Comparison of ENCODE assay signal across 25 cellular contexts in genomic region chrX:108435261-108435660, GRCh38. TPM values are rescaled to one million over a fixed set of nuclear protein-coding genes. Genes with fewer than 3 reads are reported as not detected.
"Had no signal": no experiment of that assay in that cellular context is flagged by ENCODE, and none has a peak within 500 bp of the region (broad histone marks: within the 10 kb centered on the region; RNA-seq: fewer than 3 reads in every experiment).

No MANE protein-coding gene starts in this region.

- H3K27me3 ChIP-seq: brain microvascular endothelial cell, cardiac muscle cell, SJCRH30 had no signal

- DNase-seq: activated CD4-positive, alpha-beta T cell treated with anti-CD3 and anti-CD28 coated beads, Interleukin-2, amount 10 ng/mL, durations not matched to agents 24 days and 14 days; activated CD4-positive, alpha-beta T cell treated with anti-CD3 and anti-CD28 coated beads, Interleukin-2, amount 50 U/mL, for 4 hours; activated CD8-positive, alpha-beta T cell treated with anti-CD3 and anti-CD28 coated beads for 36 hours; activated gamma-delta T cell treated with Interleukin-2 at 50 U/mL for 16 hours; activated naive CD4-positive, alpha-beta T cell treated with anti-CD3 and anti-CD28 coated beads for 36 hours; activated T-cell treated with anti-CD3 and anti-CD28 coated beads, Interleukin-2, amount 50 U/mL, for 24 hours; adrenal gland; brain microvascular endothelial cell; NCI-H1092 treated with DMSO at 0.1 percent for 48 hours; NCI-H1417 treated with DMSO at 0.1 percent for 48 hours; NCI-H1694; NCI-H1930; NCI-H2081 treated with DMSO at 0.1 percent for 48 hours; NCI-H345; NCI-H524 treated with DMSO at 0.1 percent for 48 hours; SHP77; SJCRH30 had no signal

- H3K4me1 Mint-ChIP-seq: activated CD4-positive, alpha-beta T cell treated with anti-CD3 and anti-CD28 coated beads, Interleukin-2, amount 10 ng/mL, durations not matched to agents 24 days and 14 days; central memory CD8-positive, alpha-beta T cell had no signal

- H3K9me3 Mint-ChIP-seq: activated CD4-positive, alpha-beta T cell treated with anti-CD3 and anti-CD28 coated beads, Interleukin-2, amount 10 ng/mL, durations not matched to agents 24 days and 14 days; activated CD8-positive, alpha-beta T cell treated with anti-CD3 and anti-CD28 coated beads for 36 hours; activated naive CD4-positive, alpha-beta T cell treated with anti-CD3 and anti-CD28 coated beads for 36 hours; activated naive CD4-positive, alpha-beta T cell treated with anti-CD3 and anti-CD28 coated beads, Interleukin-2, amount 50 U/mL, for 72 hours; activated T-cell treated with anti-CD3 and anti-CD28 coated beads, Interleukin-2, amount 50 U/mL, for 24 hours; central memory CD8-positive, alpha-beta T cell; T-helper 1 cell treated with Interleukin-12 subunit alpha and Interleukin-12 subunit beta and Interleukin-4 antibody, amounts not matched to agents 30 μg/mL and 1 μg/mL, for 36 hours; T-helper 2 cell treated with Interferon-gamma antibody and Interleukin-4, amounts not matched to agents 5 μg/mL and 100 μg/mL, for 36 hours had no signal

- H3K4me3 Mint-ChIP-seq: activated CD4-positive, alpha-beta T cell treated with anti-CD3 and anti-CD28 coated beads, Interleukin-2, amount 10 ng/mL, durations not matched to agents 24 days and 14 days; activated CD8-positive, alpha-beta T cell treated with anti-CD3 and anti-CD28 coated beads for 36 hours; activated naive CD4-positive, alpha-beta T cell treated with anti-CD3 and anti-CD28 coated beads for 36 hours; activated T-cell treated with anti-CD3 and anti-CD28 coated beads, Interleukin-2, amount 50 U/mL, for 24 hours; central memory CD8-positive, alpha-beta T cell; T-helper 1 cell treated with Interleukin-12 subunit alpha and Interleukin-12 subunit beta and Interleukin-4 antibody, amounts not matched to agents 30 μg/mL and 1 μg/mL, for 36 hours; T-helper 2 cell treated with Interferon-gamma antibody and Interleukin-4, amounts not matched to agents 5 μg/mL and 100 μg/mL, for 36 hours had no signal

- H3K27ac Mint-ChIP-seq: activated CD4-positive, alpha-beta T cell treated with anti-CD3 and anti-CD28 coated beads, Interleukin-2, amount 10 ng/mL, durations not matched to agents 24 days and 14 days; activated CD8-positive, alpha-beta T cell treated with anti-CD3 and anti-CD28 coated beads for 36 hours; activated naive CD4-positive, alpha-beta T cell treated with anti-CD3 and anti-CD28 coated beads for 36 hours; activated naive CD4-positive, alpha-beta T cell treated with anti-CD3 and anti-CD28 coated beads, Interleukin-2, amount 50 U/mL, for 72 hours; activated T-cell treated with anti-CD3 and anti-CD28 coated beads, Interleukin-2, amount 50 U/mL, for 24 hours; T-helper 1 cell treated with Interleukin-12 subunit alpha and Interleukin-12 subunit beta and Interleukin-4 antibody, amounts not matched to agents 30 μg/mL and 1 μg/mL, for 36 hours; T-helper 2 cell treated with Interferon-gamma antibody and Interleukin-4, amounts not matched to agents 5 μg/mL and 100 μg/mL, for 36 hours had no signal

- H3K4me3 ChIP-seq: adrenal gland, cardiac muscle cell, SJCRH30, SK-N-MC had no signal

- H3K36me3 Mint-ChIP-seq: activated naive CD4-positive, alpha-beta T cell treated with anti-CD3 and anti-CD28 coated beads, Interleukin-2, amount 50 U/mL, for 72 hours had no signal

- FAIRE-seq: TTC549 had no signal

- H3K27ac ChIP-seq: adrenal gland, brain microvascular endothelial cell, cardiac muscle cell, SJCRH30, SK-N-MC had no signal

- H3K4me1 ChIP-seq: adrenal gland, SJCRH30 had no signal

- H3K9me3 ChIP-seq: adrenal gland, SJCRH30 had no signal

- H3K36me3 ChIP-seq: adrenal gland, brain microvascular endothelial cell, cardiac muscle cell, SJCRH30 had no signal

RNA-seq across cellular contexts. Expression of gene COL4A6, which starts 3.0 kb away (rescaled TPM):
- total RNA-seq: activated CD4-positive, alpha-beta T cell treated with anti-CD3 and anti-CD28 coated beads, Interleukin-2, amount 10 ng/mL, durations not matched to agents 24 days and 14 days; activated CD8-positive, alpha-beta memory T cell treated with anti-CD3 and anti-CD28 coated beads for 36 hours; activated CD8-positive, alpha-beta T cell treated with anti-CD3 and anti-CD28 coated beads for 36 hours; activated naive CD4-positive, alpha-beta T cell treated with anti-CD3 and anti-CD28 coated beads for 36 hours; activated naive CD4-positive, alpha-beta T cell treated with anti-CD3 and anti-CD28 coated beads, Interleukin-2, amount 50 U/mL, for 72 hours had no signal

RNA-seq across cellular contexts. Expression of gene COL4A5, which starts 4.4 kb away (rescaled TPM):
- total RNA-seq: activated CD4-positive, alpha-beta T cell treated with anti-CD3 and anti-CD28 coated beads, Interleukin-2, amount 10 ng/mL, durations not matched to agents 24 days and 14 days; activated CD8-positive, alpha-beta memory T cell treated with anti-CD3 and anti-CD28 coated beads for 36 hours; activated CD8-positive, alpha-beta T cell treated with anti-CD3 and anti-CD28 coated beads for 36 hours; activated naive CD4-positive, alpha-beta T cell treated with anti-CD3 and anti-CD28 coated beads for 36 hours; activated naive CD4-positive, alpha-beta T cell treated with anti-CD3 and anti-CD28 coated beads, Interleukin-2, amount 50 U/mL, for 72 hours had no signal
